8 cellular contexts compared by ENCODE assay signal in genomic region chr5:53425598-53426516, GRCh38. TPM values are rescaled to one million over a fixed set of nuclear protein-coding genes. Genes with fewer than 3 reads are reported as not detected.
DNase-seq lines count a peak whose midpoint lies in the region; ATAC-seq, FAIRE-seq and TF ChIP-seq lines count a peak whose summit lies in the region.

No MANE protein-coding gene starts in this region.

- DNase-seq in BE2C, result peak; percentile 50
- peak; percentile 64 for DNase-seq in NCI-H69 (lab: John Stamatoyannopoulos, UW)
- peak; percentile 10 to 82 for DNase-seq in H1 (ENCODE audit: low read depth in 1 of 2, low spot score in 2 of 2)
- DNase-seq in stimulated activated CD4-positive, alpha-beta T cell treated with anti-CD3 and anti-CD28 coated beads, Interleukin-4, amount 100 ng/mL, for 24 hours, result peak; percentile 6
- DNase-seq in foreskin melanocyte, result no peak

- peak; percentile 87 to 88 for TF ChIP-seq RAD21 in H1 (IDR thresholded peaks at IDR 0.05 in 1 of 2, conservative IDR thresholded peaks at IDR 0.05 in 1 of 2; ENCODE audit: low read depth in 2 of 2, low read length in 2 of 2)

- H2BK120ac ChIP-seq in H1 (replicated peaks; ENCODE audit: low read depth, low read length), result no peak overlapping the region

- H3K9ac ChIP-seq in H1 (replicated peaks in 1 of 4; ENCODE audit: extremely low read depth in 1 of 4, low read depth in 3 of 4, low read length in 3 of 4), result no peak overlapping the region

- FAIRE-seq in H1 (lab: Jason Lieb, UNC), result peak; percentile 75

- no peaks in the 10 kb centered on the region for H3K9me3 ChIP-seq in BE2C
- H3K9me3 ChIP-seq in H1 (ENCODE audit: insufficient read depth in 2 of 2, low read depth in 1 of 2, low read length in 1 of 2), result no peaks in the 10 kb centered on the region

- no peak overlapping the region for H3K27ac Mint-ChIP-seq in activated T-helper 17 cell treated with anti-CD3 and anti-CD28 coated beads, Interleukin-2, amount 50 U/mL, for 72 hours

- no peak overlapping the region for H3K4me3 Mint-ChIP-seq in activated T-helper 17 cell treated with anti-CD3 and anti-CD28 coated beads, Interleukin-2, amount 50 U/mL, for 72 hours

- ATAC-seq in GM18868 (IDR thresholded peaks at IDR 0.05; ENCODE audit: unreplicated experiment) (peak; percentile 48), GM18498 (IDR thresholded peaks at IDR 0.05; ENCODE audit: unreplicated experiment) (no peak)
- ATAC-seq in activated T-helper 17 cell treated with anti-CD3 and anti-CD28 coated beads, Interleukin-2, amount 50 U/mL, for 72 hours (replicated peaks), result no peak

- H3K4me3 ChIP-seq in BE2C (ENCODE audit: low read depth, low read length) (no peak overlapping the region), H1 (ENCODE audit: extremely low read depth in 1 of 4, insufficient read depth in 2 of 4, low read depth in 3 of 4, low read length in 4 of 4) (no peak overlapping the region)

- H3K4me1 ChIP-seq in BE2C (peaks cover 5% of the 10 kb centered on the region), H1 (replicated peaks in 1 of 4; ENCODE audit: control insufficient read depth in 3 of 4, insufficient read depth in 4 of 4, low read length in 3 of 4) (peaks cover 0 to 3% (median 0%) of the 10 kb centered on the region in 4 experiments; a peak in 1 of 7 replicates)

- no peaks in the 10 kb centered on the region for H3K4me1 Mint-ChIP-seq in activated T-helper 17 cell treated with anti-CD3 and anti-CD28 coated beads, Interleukin-2, amount 50 U/mL, for 72 hours

- no peak overlapping the region for H2BK5ac ChIP-seq in H1 (ENCODE audit: low read depth, low read length)

- peaks cover 22% of the 10 kb centered on the region for H3K27me3 Mint-ChIP-seq in activated T-helper 17 cell treated with anti-CD3 and anti-CD28 coated beads, Interleukin-2, amount 50 U/mL, for 72 hours

- H3K27me3 ChIP-seq in BE2C, result no peaks in the 10 kb centered on the region; the same call in 1 of the 2 replicates
- H3K27me3 ChIP-seq in H1 (replicated peaks in 1 of 4; ENCODE audit: control insufficient read depth in 3 of 4, extremely low read depth in 1 of 4, insufficient read depth in 3 of 4, low read length in 3 of 4), result no peaks in the 10 kb centered on the region

- no peak for TF ChIP-seq EP300 in H1 (IDR thresholded peaks at IDR 0.05; ENCODE audit: borderline replicate concordance in 1 of 2, low read depth in 2 of 2, low read length in 2 of 2)

- no peak overlapping the region for H2BK20ac ChIP-seq in H1 (ENCODE audit: low read length)

- no peak overlapping the region for H4K5ac ChIP-seq in H1 (ENCODE audit: insufficient read length, low read depth, low read length)

- H3K23me2 ChIP-seq in H1 (ENCODE audit: low read depth, low read length), result no peaks in the 10 kb centered on the region

- peak overlapping the region; percentile 47 for H2AFZ ChIP-seq in H1 (ENCODE audit: low read length)

- no peak overlapping the region for H3K14ac ChIP-seq in H1 (ENCODE audit: insufficient read length)

- H2BK12ac ChIP-seq in H1 (ENCODE audit: low read depth, low read length), result no peak overlapping the region; the same call in 1 of the 2 replicates

- peak; percentile 62 for TF ChIP-seq CTCF in BE2C (IDR thresholded peaks at IDR 0.05; ENCODE audit: low read depth, low read length)
- peak; percentile 53 to 67 (median 66) for TF ChIP-seq CTCF in H1 (IDR thresholded peaks at IDR 0.05; ENCODE audit: control extremely low read depth in 1 of 3, insufficient read depth in 1 of 3, low read depth in 1 of 3, low read length in 3 of 3)

- no peaks in the 10 kb centered on the region for H4K20me1 ChIP-seq in H1 (replicated peaks in 1 of 2; ENCODE audit: control insufficient read depth in 1 of 2, insufficient read depth in 2 of 2, low read length in 2 of 2)

- no peak for TF ChIP-seq POLR2A in H1 (IDR thresholded peaks at IDR 0.05; ENCODE audit: control extremely low read depth in 1 of 2, low read depth in 2 of 2, low read length in 2 of 2)

- H3K9me3 Mint-ChIP-seq in activated T-helper 17 cell treated with anti-CD3 and anti-CD28 coated beads, Interleukin-2, amount 50 U/mL, for 72 hours, result no peaks in the 10 kb centered on the region

- no peak overlapping the region for H3K23ac ChIP-seq in H1 (ENCODE audit: insufficient read length)

- no peaks in the 10 kb centered on the region for H3K36me3 Mint-ChIP-seq in activated T-helper 17 cell treated with anti-CD3 and anti-CD28 coated beads, Interleukin-2, amount 50 U/mL, for 72 hours (ENCODE audit: low read depth)

- CTCF ChIA-PET in H1 (lab: Charles Lee; ENCODE audit: partially characterized antibody), result interaction anchor here (0.6 to 2.3 kb wide), 25 partner anchors 8 to 1017 kb away, joined by 3 to 13 read pairs (median 4); no protein-coding TSS in a partner anchor

- WGBS in H1 (ENCODE audit: extremely low coverage in 1 of 2, insufficient coverage in 1 of 2, insufficient read length in 1 of 2, insufficient replicate concordance in 2 of 2, low coverage in 1 of 2, low lambda C conversion rate in 2 of 2, missing lambda C conversion rate in 1 of 2), 2 experiments, result 54% methylated on average over 8 of the region's 8 CpGs; no CpG with 5 or more reads in 1 of the 2 experiments

- no peaks in the 10 kb centered on the region for H3K79me1 ChIP-seq in H1 (ENCODE audit: low read depth, low read length)

- no peak overlapping the region for H2BK15ac ChIP-seq in H1 (ENCODE audit: low read length)

- no peak overlapping the region for H3K4me2 ChIP-seq in H1 (ENCODE audit: insufficient read depth in 1 of 2, low read depth in 2 of 2, low read length in 2 of 2)

- H4K91ac ChIP-seq in H1 (replicated peaks; ENCODE audit: insufficient read length, low read length), result no peak overlapping the region

- no peak overlapping the region for H4K8ac ChIP-seq in H1 (ENCODE audit: extremely low read depth, insufficient read depth, low read length)

- POLR2A ChIA-PET in H1 (lab: Charles Lee; ENCODE audit: partially characterized antibody), result interaction anchor here (0.8 kb wide), 1 partner anchor 316 kb away, joined by 3 read pairs; the partner anchor contains the start of gene MOCS2

- H3K79me2 ChIP-seq in H1 (ENCODE audit: control insufficient read depth in 1 of 2, insufficient read depth in 2 of 2, low read length in 2 of 2), result no peaks in the 10 kb centered on the region

- H3K56ac ChIP-seq in H1 (replicated peaks; ENCODE audit: insufficient read length, low read depth, low read length), result no peak overlapping the region

- no peak overlapping the region for H3K4ac ChIP-seq in H1 (replicated peaks; ENCODE audit: insufficient read length, low read depth, low read length)

- no peak overlapping the region for H3K18ac ChIP-seq in H1 (ENCODE audit: extremely low read depth, low read length)

- H3K36me3 ChIP-seq in BE2C (no peaks in the 10 kb centered on the region), H1 (ENCODE audit: control insufficient read depth in 2 of 4, insufficient read depth in 4 of 4, low read length in 3 of 4) (no peaks in the 10 kb centered on the region)

- H2AK5ac ChIP-seq in H1 (ENCODE audit: low read depth, low read length), result no peak overlapping the region

- no peak overlapping the region for H3K27ac ChIP-seq in H1 (ENCODE audit: low read depth, low read length)

TF ChIP-seq in H1, 55 proteins besides CTCF, POLR2A, EP300 and RAD21 (continues in another document):
- TF ChIP-seq TCF12 (IDR thresholded peaks at IDR 0.05; ENCODE audit: low read depth, low read length) (no peak), ATF3 (IDR thresholded peaks at IDR 0.05; ENCODE audit: insufficient read depth, low read depth, low read length) (no peak), BCL11A (IDR thresholded peaks at IDR 0.05; ENCODE audit: low read depth in 2 of 2, low read length in 2 of 2) (no peak), MAFK (IDR thresholded peaks at IDR 0.05; ENCODE audit: low read depth, low read length) (peak; percentile 52; the same call in 1 of the 2 replicates), CBX5 (IDR thresholded peaks at IDR 0.05; ENCODE audit: low read depth, low read length) (no peak), TAF7 (optimal IDR thresholded peaks at IDR 0.05; ENCODE audit: borderline replicate concordance, low read depth, low read length) (no peak), SUZ12 (IDR thresholded peaks at IDR 0.05; ENCODE audit: low read length) (no peak), ASH2L (IDR thresholded peaks at IDR 0.05; ENCODE audit: low read length) (peak; percentile 73), YY1 (IDR thresholded peaks at IDR 0.05; ENCODE audit: low read depth, low read length) (peak; percentile 86), NRF1 (IDR thresholded peaks at IDR 0.05; ENCODE audit: low read depth, low read length) (no peak), SP1 (IDR thresholded peaks at IDR 0.05; ENCODE audit: low read depth, low read length) (peak; percentile 27; the same call in 1 of the 2 replicates), PHF8 (conservative IDR thresholded peaks at IDR 0.05; ENCODE audit: low read depth, low read length) (no peak)
- TF ChIP-seq, protein P1, sequence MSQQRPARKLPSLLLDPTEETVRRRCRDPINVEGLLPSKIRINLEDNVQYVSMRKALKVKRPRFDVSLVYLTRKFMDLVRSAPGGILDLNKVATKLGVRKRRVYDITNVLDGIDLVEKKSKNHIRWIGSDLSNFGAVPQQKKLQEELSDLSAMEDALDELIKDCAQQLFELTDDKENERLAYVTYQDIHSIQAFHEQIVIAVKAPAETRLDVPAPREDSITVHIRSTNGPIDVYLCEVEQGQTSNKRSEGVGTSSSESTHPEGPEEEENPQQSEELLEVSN (IDR thresholded peaks at IDR 0.05), result 0 out of 2 replicates have a peak, but pooled peaks have one; percentile 5
- TF ChIP-seq, protein P2, sequence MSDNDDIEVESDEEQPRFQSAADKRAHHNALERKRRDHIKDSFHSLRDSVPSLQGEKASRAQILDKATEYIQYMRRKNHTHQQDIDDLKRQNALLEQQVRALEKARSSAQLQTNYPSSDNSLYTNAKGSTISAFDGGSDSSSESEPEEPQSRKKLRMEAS (IDR thresholded peaks at IDR 0.05), result no peak

RNA-seq across cellular contexts. Expression of gene FST, which starts 54.6 kb away (rescaled TPM):
- polyA plus RNA-seq in BE2C (2012; ENCODE audit: insufficient read depth, insufficient read length, low read depth), result not detected
- total RNA-seq in H1 (2021; fragmentation: NEBNext Ultra II Directional; extraction: Animal tissue kit (Norgen Biotek cat#: 25700)), result 16.6 and 16.8 TPM in 2 replicates
- 9.8 and 17.5 TPM in 2 replicates for polyA plus RNA-seq in H1 (2011; rRNA removed)
- 17.9 TPM for polyA plus RNA-seq in H1 (2011; cell fraction: cytosol; rRNA removed)
- polyA plus RNA-seq in H1 (2011; cell fraction: nucleus; rRNA removed), result 17.6 TPM
- polyA plus RNA-seq in H1 (2012, experiment 1 of 2), result 26.7 to 35.3 TPM (median 28.8 TPM) in 4 replicates
- polyA plus RNA-seq in H1 (2012, experiment 2 of 2), result 11.1 TPM
- polyA plus RNA-seq in H1 (2013, experiment 1 of 2), result 15.6 TPM
- polyA plus RNA-seq in H1 (2013, experiment 2 of 2), result 16.6 TPM
- 9.3 and 13.6 TPM in 2 replicates for polyA minus RNA-seq in H1 (2011; rRNA and poly(A)+ RNA removed)
- 9.1 TPM for polyA minus RNA-seq in H1 (2011; cell fraction: cytosol; rRNA and poly(A)+ RNA removed)
- 9.8 TPM for polyA minus RNA-seq in H1 (2011; cell fraction: nucleus; rRNA and poly(A)+ RNA removed)
- total RNA-seq in activated T-helper 17 cell treated with anti-CD3 and anti-CD28 coated beads, Interleukin-2, amount 50 U/mL, for 72 hours, result not detected

Comparison
In these comparisons a context has a peak if more than half of its experiments do, and no peak if none do; other contexts are left out.
1. RNA of gene FST, which starts 54.6 kb away (total RNA-seq): 16.6 to 16.8 TPM in H1; not detected in activated T-helper 17 cell treated with anti-CD3 and anti-CD28 coated beads, Interleukin-2, amount 50 U/mL, for 72 hours; every median in the first group is over 10 times any median in the second.